ENCODE assay signal across 17 cellular contexts in the genomic region with DNA sequence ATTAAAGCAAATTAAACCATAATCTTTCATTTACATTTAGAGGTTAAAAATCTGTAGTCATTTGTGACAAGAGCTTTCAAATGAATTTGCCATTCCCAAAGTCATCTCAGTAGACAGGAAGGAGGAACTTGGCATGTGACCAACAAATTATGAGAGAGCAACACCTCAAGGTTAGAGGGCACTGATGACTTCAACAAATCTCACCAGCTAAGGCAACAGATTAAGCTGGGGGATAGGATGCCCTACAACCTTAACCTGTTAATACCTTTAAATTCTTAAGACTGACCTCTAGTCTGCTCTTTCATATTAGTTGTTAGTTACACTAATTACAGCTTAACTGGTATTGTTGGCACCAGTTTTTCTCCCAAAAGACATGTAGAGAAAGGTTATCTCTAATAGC. TPM values are rescaled to one million over a fixed set of nuclear protein-coding genes. Genes with fewer than 3 reads are reported as not detected.
DNase-seq lines count a peak whose midpoint lies in the region; ATAC-seq, FAIRE-seq and TF ChIP-seq lines count a peak whose summit lies in the region.
"Had no signal": no experiment of that assay in that cellular context is flagged by ENCODE, and none has a peak within 500 bp of the region (broad histone marks: within the 10 kb centered on the region; RNA-seq: fewer than 3 reads in every experiment).

No MANE protein-coding gene starts in this region.

- no peak for ATAC-seq in GM18858 (IDR thresholded peaks at IDR 0.05; ENCODE audit: unreplicated experiment)
- no peak for ATAC-seq in stimulated activated naive CD8-positive, alpha-beta T cell treated with anti-CD3 and anti-CD28 coated beads, Interleukin-15, amount 100 ng/mL, for 72 hours

- no peak for TF ChIP-seq CTCF in nephron progenitor cell (IDR thresholded peaks at IDR 0.05)

- no peaks in the 10 kb centered on the region for H3K27me3 Mint-ChIP-seq in nephron progenitor cell (ENCODE audit: low read depth, poor library complexity)
- H3K27me3 Mint-ChIP-seq in stimulated activated naive CD8-positive, alpha-beta T cell treated with anti-CD3 and anti-CD28 coated beads, Interleukin-15, amount 100 ng/mL, for 72 hours, result no peaks in the 10 kb centered on the region
- H3K27me3 Mint-ChIP-seq: activated CD4-positive, alpha-beta memory T cell treated with anti-CD3 and anti-CD28 coated beads for 36 hours; stimulated activated naive CD8-positive, alpha-beta T cell treated with anti-CD3 and anti-CD28 coated beads, Interleukin-15, Interleukin-2, amounts not matched to agents 100 ng/mL and 50 ng/mL, for 24 hours had no signal

- no peak for TF ChIP-seq POLR2A in H54 (IDR thresholded peaks at IDR 0.05; ENCODE audit: low read depth, low read length)

- H3K9me3 Mint-ChIP-seq in nephron progenitor cell, result no peaks in the 10 kb centered on the region
- no peaks in the 10 kb centered on the region for H3K9me3 Mint-ChIP-seq in stimulated activated naive CD8-positive, alpha-beta T cell treated with anti-CD3 and anti-CD28 coated beads, Interleukin-15, amount 100 ng/mL, for 72 hours
- H3K9me3 Mint-ChIP-seq: activated CD4-positive, alpha-beta memory T cell treated with anti-CD3 and anti-CD28 coated beads for 36 hours; activated T-helper 1 cell treated with anti-CD3 and anti-CD28 coated beads, Interleukin-12 subunit alpha, Interleukin-12 subunit beta, Interleukin-2, Interleukin-4 antibody, amounts not matched to agents 30 ng/mL and 10 ng/mL and 1 ng/mL, durations not matched to agents 14 hours and 24 hours and 36 hours; stimulated activated naive CD8-positive, alpha-beta T cell treated with anti-CD3 and anti-CD28 coated beads, Interleukin-15, Interleukin-2, amounts not matched to agents 100 ng/mL and 50 ng/mL, for 24 hours had no signal

- no peak overlapping the region for H3K4me3 Mint-ChIP-seq in nephron progenitor cell
- H3K4me3 Mint-ChIP-seq in stimulated activated naive CD8-positive, alpha-beta T cell treated with anti-CD3 and anti-CD28 coated beads, Interleukin-15, amount 100 ng/mL, for 72 hours, result no peak overlapping the region
- H3K4me3 Mint-ChIP-seq: activated CD4-positive, alpha-beta memory T cell treated with anti-CD3 and anti-CD28 coated beads for 36 hours; activated T-helper 1 cell treated with anti-CD3 and anti-CD28 coated beads, Interleukin-12 subunit alpha, Interleukin-12 subunit beta, Interleukin-2, Interleukin-4 antibody, amounts not matched to agents 30 ng/mL and 10 ng/mL and 1 ng/mL, durations not matched to agents 14 hours and 24 hours and 36 hours; stimulated activated naive CD8-positive, alpha-beta T cell treated with anti-CD3 and anti-CD28 coated beads, Interleukin-15, Interleukin-2, amounts not matched to agents 100 ng/mL and 50 ng/mL, for 24 hours had no signal

- no peak overlapping the region for H3K27ac Mint-ChIP-seq in nephron progenitor cell
- H3K27ac Mint-ChIP-seq in stimulated activated naive CD8-positive, alpha-beta T cell treated with anti-CD3 and anti-CD28 coated beads, Interleukin-15, amount 100 ng/mL, for 72 hours, result no peak overlapping the region
- H3K27ac Mint-ChIP-seq: activated CD4-positive, alpha-beta memory T cell treated with anti-CD3 and anti-CD28 coated beads for 36 hours; activated T-helper 1 cell treated with anti-CD3 and anti-CD28 coated beads, Interleukin-12 subunit alpha, Interleukin-12 subunit beta, Interleukin-2, Interleukin-4 antibody, amounts not matched to agents 30 ng/mL and 10 ng/mL and 1 ng/mL, durations not matched to agents 14 hours and 24 hours and 36 hours; stimulated activated naive CD8-positive, alpha-beta T cell treated with anti-CD3 and anti-CD28 coated beads, Interleukin-15, Interleukin-2, amounts not matched to agents 100 ng/mL and 50 ng/mL, for 24 hours had no signal

- DNase-seq in A172 (ENCODE audit: low spot score) (peak; percentile 6), ELR (ENCODE audit: low read depth) (peak; percentile 51), NCI-H226 (peak; percentile 23), dermis microvascular lymphatic vessel endothelial cell (ENCODE audit: low read depth in 2 of 2) (peak; percentile 17 to 40), nephron progenitor cell (no peak), H54 (ENCODE audit: insufficient read length, low spot score) (no peak)
- no peak for DNase-seq in stimulated activated naive CD8-positive, alpha-beta T cell treated with anti-CD3 and anti-CD28 coated beads, Interleukin-15, amount 100 ng/mL, for 72 hours
- DNase-seq: activated CD4-positive, alpha-beta memory T cell treated with anti-CD3 and anti-CD28 coated beads for 36 hours; cerebellar nuclear complex; head of caudate nucleus; pancreas; SK-N-SH had no signal

- FAIRE-seq in H54 (lab: Jason Lieb, UNC), result no peak
- FAIRE-seq: keratinocyte, pancreas, TTC549 had no signal

- H3K4me1 Mint-ChIP-seq in nephron progenitor cell, result peaks cover 60% of the 10 kb centered on the region
- H3K4me1 Mint-ChIP-seq in stimulated activated naive CD8-positive, alpha-beta T cell treated with anti-CD3 and anti-CD28 coated beads, Interleukin-15, amount 100 ng/mL, for 72 hours, result no peaks in the 10 kb centered on the region

- no peaks in the 10 kb centered on the region for H3K36me3 Mint-ChIP-seq in nephron progenitor cell (ENCODE audit: low read depth)

RNA-seq across cellular contexts. Expression of a gene that starts 18.4 kb away (rescaled TPM):
- 0.36 and 0.53 TPM in 2 replicates for total RNA-seq in A172 (2014; rRNA removed; shearing (Covaris generic))
- total RNA-seq in dermis microvascular lymphatic vessel endothelial cell, result 0.26 and 0.51 TPM in 2 replicates

Comparison
In these comparisons a context has a peak if more than half of its experiments do, and no peak if none do; other contexts are left out.
1. DNase-seq: peak in A172 (single experiment), ELR (single experiment), NCI-H226 (single experiment) and dermis microvascular lymphatic vessel endothelial cell (2 of 2); none in nephron progenitor cell (single experiment), stimulated activated naive CD8-positive, alpha-beta T cell treated with anti-CD3 and anti-CD28 coated beads, Interleukin-15, amount 100 ng/mL, for 72 hours (0 of 2) and H54 (single experiment).